In genomic region chr3:142029052-142029642, GRCh38 we compare ENCODE assay signal across 10 cellular contexts.
DNase-seq lines count a peak whose midpoint lies in the region; ATAC-seq, FAIRE-seq and TF ChIP-seq lines count a peak whose summit lies in the region.
"Had no signal": no experiment of that assay in that cellular context is flagged by ENCODE, and none has a peak within 500 bp of the region (broad histone marks: within the 10 kb centered on the region; RNA-seq: fewer than 3 reads in every experiment).

No MANE protein-coding gene starts in this region.

- H3K9ac ChIP-seq in K562 (ENCODE audit: insufficient read depth in 1 of 2, low read depth in 2 of 2, low read length in 2 of 2): peak overlapping the region in 1 of 2 experiments; percentile 84; a peak in 2 of 4 replicates
- no peak overlapping the region for H3K9ac ChIP-seq in rectal smooth muscle tissue (ENCODE audit: low read length)

- TF ChIP-seq POLR2A in K562 (conservative IDR thresholded peaks at IDR 0.05): no peak

- peak overlapping the region; percentile 82 for H3K27ac ChIP-seq in K562 (ENCODE audit: extremely low read depth, low read depth, low read length)
- H3K27ac ChIP-seq in rectal smooth muscle tissue (ENCODE audit: low read depth, low read length): peak overlapping the region; percentile 8
- H3K27ac ChIP-seq: SJSA1 had no signal

- no peaks in the 10 kb centered on the region for H3K9me1 ChIP-seq in K562 (ENCODE audit: control insufficient read depth, insufficient read depth, low read length)

- POLR2A ChIA-PET in K562 (lab: Yijun Ruan, JAX): interaction anchor here (0.6 to 2.2 kb wide), 6 partner anchors 11 to 291 kb away, joined by 3 to 13 read pairs (median 4); no protein-coding TSS in a partner anchor

- DNase-seq in K562 (ENCODE audit: extremely low read depth in 1 of 4, low spot score in 3 of 4) (peak in 2 of 4 experiments; percentile 57 to 86), NOMO-1 treated with DMSO at 0.1 percent for 48 hours (lab: John Stamatoyannopoulos, UW; ENCODE audit: unreplicated experiment) (no peak), NCI-H345 (lab: John Stamatoyannopoulos, UW) (no peak), H7 (no peak)
- DNase-seq: upper lobe of right lung had no signal

- peaks cover 5% of the 10 kb centered on the region for H3K36me3 ChIP-seq in K562 (ENCODE audit: control insufficient read depth, insufficient read depth, low read length)
- no peaks in the 10 kb centered on the region for H3K36me3 ChIP-seq in rectal smooth muscle tissue (ENCODE audit: control insufficient read depth, insufficient read depth, low read length)
- no peaks in the 10 kb centered on the region for H3K36me3 ChIP-seq in H7 (replicated peaks; ENCODE audit: control insufficient read depth, insufficient read depth, low read length)
- H3K36me3 ChIP-seq: SJSA1, upper lobe of right lung had no signal

- no TSS peak for BruUV-seq in K562 (replicated peaks; lab: Mats Ljungman, UMichigan)

- no peaks in the 10 kb centered on the region for H4K20me1 ChIP-seq in K562 (replicated peaks; ENCODE audit: control insufficient read depth, insufficient read depth, low read length)

- H3K27me3 ChIP-seq in K562 (ENCODE audit: control insufficient read depth in 2 of 2, insufficient read depth in 2 of 2, low read length in 2 of 2): no peaks in the 10 kb centered on the region
- no peaks in the 10 kb centered on the region for H3K27me3 ChIP-seq in rectal smooth muscle tissue (ENCODE audit: control insufficient read depth, insufficient read depth, low read length)
- H3K27me3 ChIP-seq in H7 (ENCODE audit: control insufficient read depth, insufficient read depth, low read length): no peaks in the 10 kb centered on the region
- H3K27me3 ChIP-seq: SJSA1, upper lobe of right lung had no signal

- H3K9me3 ChIP-seq in K562 (replicated peaks; ENCODE audit: control insufficient read depth, insufficient read depth, low read depth, low read length): no peaks in the 10 kb centered on the region
- H3K9me3 ChIP-seq: SJSA1, upper lobe of right lung had no signal

- CTCF ChIA-PET in K562 (lab: Yijun Ruan, JAX; ENCODE audit: low intra/inter-chr PET ratio): no interaction called here

- peak; percentile 61; the same call in 1 of the 2 replicates for TF ChIP-seq EP300 in K562 (IDR thresholded peaks at IDR 0.05; ENCODE audit: low read length)

- H3K79me2 ChIP-seq in K562 (ENCODE audit: control insufficient read depth, insufficient read depth, low read length): peaks cover 40% of the 10 kb centered on the region

- TF ChIP-seq RAD21 in K562 (CRISPR knock-in tag; conservative IDR thresholded peaks at IDR 0.05 in 1 of 2, IDR thresholded peaks at IDR 0.05 in 1 of 2): no peak

- H3K4me2 ChIP-seq in K562 (ENCODE audit: insufficient read depth, low read length): peak overlapping the region; percentile 86

- H3K4me3 ChIP-seq in K562 (peak overlapping the region; percentile 61), rectal smooth muscle tissue (ENCODE audit: low read length) (no peak overlapping the region), H7 (ENCODE audit: insufficient read depth, low read depth, low read length) (no peak overlapping the region)

- in situ Hi-C loops in K562 (cut with MboI): no loop called here

- FAIRE-seq in K562 (lab: Jason Lieb, UNC): peak; percentile 78

- ATAC-seq in GM18868 (IDR thresholded peaks at IDR 0.05; ENCODE audit: unreplicated experiment) (peak; percentile 60), HG03025 (IDR thresholded peaks at IDR 0.05; ENCODE audit: low FRiP score, unreplicated experiment) (peak; percentile 44), K562 (peak; percentile 57), HG02763 (IDR thresholded peaks at IDR 0.05; ENCODE audit: unreplicated experiment) (no peak)

- no peak for TF ChIP-seq CTCF in K562 (IDR thresholded peaks at IDR 0.05 in 2 of 3, conservative IDR thresholded peaks at IDR 0.05 in 1 of 3; ENCODE audit: insufficient read depth in 2 of 3, low read depth in 1 of 3, low read length in 3 of 3)

- H3K4me1 ChIP-seq in K562 (replicated peaks in 1 of 2; ENCODE audit: control insufficient read depth in 2 of 2, insufficient read depth in 2 of 2, low read length in 2 of 2) (peaks cover 5 to 10% of the 10 kb centered on the region in 2 experiments; a peak in 3 of 5 replicates), rectal smooth muscle tissue (ENCODE audit: control insufficient read depth, insufficient read depth, low read length) (peaks cover 3% of the 10 kb centered on the region)
- H3K4me1 ChIP-seq: SJSA1, upper lobe of right lung had no signal

- WGBS in K562 (ENCODE audit: insufficient coverage, low coverage, missing lambda C conversion rate): 0% methylated on average over 3 of the region's 3 CpGs

- peak overlapping the region; percentile 88 for H2AFZ ChIP-seq in K562 (ENCODE audit: low read depth, low read length)

- intact Hi-C loops in K562 (cut with micrococcal nuclease): loop anchor here (5.0 kb wide), 1 partner anchor 973 kb away; the partner anchor contains the start of gene U2SURP

TF ChIP-seq in K562, 482 proteins besides CTCF, POLR2A, EP300 and RAD21 (continues in another document):
- TF ChIP-seq ZNF217 (CRISPR knock-in tag; IDR thresholded peaks at IDR 0.05): no peak
- TF ChIP-seq SRF (CRISPR knock-in tag; IDR thresholded peaks at IDR 0.05): no peak
- no peak for TF ChIP-seq RERE (CRISPR knock-in tag; IDR thresholded peaks at IDR 0.05; ENCODE audit: borderline replicate concordance)
- TF ChIP-seq SMARCC2 (IDR thresholded peaks at IDR 0.05; ENCODE audit: low read depth): peak; percentile 36; the same call in 1 of the 2 replicates
- TF ChIP-seq MYBL2 (IDR thresholded peaks at IDR 0.05; ENCODE audit: low read depth): peak; percentile 66
- TF ChIP-seq MYBL2 (CRISPR knock-in tag; IDR thresholded peaks at IDR 0.05; ENCODE audit: borderline replicate concordance): no peak
- no peak for TF ChIP-seq TSC22D4 (tag; IDR thresholded peaks at IDR 0.05)
- TF ChIP-seq NFATC3 (IDR thresholded peaks at IDR 0.05): no peak
- no peak for TF ChIP-seq POLR3G (IDR thresholded peaks at IDR 0.05; ENCODE audit: extremely low read depth, insufficient read length, insufficient replicate concordance)
- no peak for TF ChIP-seq KAT8 (IDR thresholded peaks at IDR 0.05; ENCODE audit: low read depth)
- TF ChIP-seq POLR2AphosphoS2 (IDR thresholded peaks at IDR 0.05; ENCODE audit: low read length): no peak
- peak; percentile 15; the same call in 1 of the 2 replicates for TF ChIP-seq MTA3 (IDR thresholded peaks at IDR 0.05; ENCODE audit: borderline replicate concordance)
- no peak for TF ChIP-seq POU5F1 (IDR thresholded peaks at IDR 0.05; ENCODE audit: borderline replicate concordance, low read depth, low read length, partially characterized antibody)
